In the genomic region with DNA sequence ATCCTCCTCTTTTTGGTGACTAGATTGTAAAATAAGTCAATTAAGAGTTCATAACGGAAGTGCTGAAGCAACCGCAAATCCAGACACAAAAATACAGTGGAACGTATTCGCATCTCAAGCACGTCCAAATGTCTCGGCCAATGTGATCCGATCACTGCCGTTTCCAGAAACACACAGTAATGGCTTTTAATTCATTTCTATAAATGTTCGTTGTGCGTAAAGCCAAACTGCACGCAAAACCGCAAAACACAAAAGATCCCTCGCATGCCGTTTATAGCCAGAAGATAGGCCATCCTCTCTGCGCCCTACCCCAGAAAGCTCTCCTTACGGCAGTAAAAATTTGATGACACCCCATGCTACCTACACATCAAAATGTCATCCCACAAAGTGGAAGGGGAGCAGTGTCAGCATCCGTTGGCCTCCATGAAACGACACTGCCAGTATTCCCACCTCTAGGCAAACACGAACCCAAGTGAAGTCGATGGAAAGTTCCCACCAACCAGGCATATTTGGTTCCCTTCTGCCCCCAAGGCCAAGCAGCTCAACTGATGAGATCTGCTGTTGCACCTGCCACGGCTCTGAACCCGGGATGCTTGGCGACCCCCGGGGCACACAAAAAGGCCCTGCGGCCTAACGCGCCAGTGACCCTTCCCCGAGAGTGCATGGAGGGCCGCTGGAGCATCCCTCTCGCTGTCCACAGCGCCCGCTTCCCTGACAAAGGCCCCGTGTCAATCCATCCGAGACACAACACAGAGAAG, we compare ENCODE assay signal across 8 cellular contexts. TPM values are rescaled to one million over a fixed set of nuclear protein-coding genes. Genes with fewer than 3 reads are reported as not detected.
DNase-seq lines count a peak whose midpoint lies in the region; ATAC-seq and TF ChIP-seq lines count a peak whose summit lies in the region.

No MANE protein-coding gene starts in this region.

- H3K9me3 ChIP-seq in neutrophil = no peaks in the 10 kb centered on the region

- ATAC-seq in SK-N-SH treated with all-trans-retinoic acid at 6 μM for 48 hours (peak; percentile 23), GM19395 (IDR thresholded peaks at IDR 0.05; ENCODE audit: unreplicated experiment) (no peak), GM18870 (IDR thresholded peaks at IDR 0.05; ENCODE audit: unreplicated experiment) (no peak)

- H3K4me3 ChIP-seq in fibroblast of mammary gland (ENCODE audit: control insufficient read depth, low read depth, low read length) (peak overlapping the region; percentile 75), neutrophil (ENCODE audit: low read depth in 1 of 2, low read length in 1 of 2) (peak overlapping the region; percentile 81 to 89)

- H3K4me3 Mint-ChIP-seq in activated naive CD4-positive, alpha-beta T cell treated with anti-CD3 and anti-CD28 coated beads, Interleukin-2, amount 10 ng/mL, durations not matched to agents 7 days and 5 days = peak overlapping the region; percentile 88

- DNase-seq in activated naive CD4-positive, alpha-beta T cell treated with anti-CD3 and anti-CD28 coated beads, Interleukin-2, amount 10 ng/mL, durations not matched to agents 7 days and 5 days = peak; percentile 25
- no peak for DNase-seq in activated naive CD4-positive, alpha-beta T cell treated with Interleukin-2 at 50 U/mL for 16 hours
- DNase-seq in fibroblast of mammary gland (ENCODE audit: low read depth) (no peak), occipital lobe (lab: John Stamatoyannopoulos, UW) (no peak)

- H3K27me3 ChIP-seq in neutrophil = no peaks in the 10 kb centered on the region

- peaks cover 17 to 22% of the 10 kb centered on the region in 2 experiments for H3K4me1 ChIP-seq in neutrophil (ENCODE audit: control insufficient read depth in 1 of 2, insufficient read depth in 1 of 2, low read depth in 1 of 2, low read length in 1 of 2)

- H3K36me3 ChIP-seq in neutrophil = no peaks in the 10 kb centered on the region

- peak overlapping the region; percentile 84 for H3K27ac ChIP-seq in neutrophil

- CTCF ChIA-PET in activated naive CD4-positive, alpha-beta T cell treated with anti-CD3 and anti-CD28 coated beads, Interleukin-2, amount 10 ng/mL, durations not matched to agents 7 days and 5 days (lab: Charles Lee) = interaction anchor here (1.6 kb wide), 1 partner anchor 183 kb away, joined by 6 read pairs; no protein-coding TSS in a partner anchor

- TF ChIP-seq CTCF in fibroblast of mammary gland (conservative IDR thresholded peaks at IDR 0.05; ENCODE audit: control insufficient read depth, insufficient read depth, low read depth, low read length) (no peak), neutrophil (IDR thresholded peaks at IDR 0.05) (no peak)

- H3K9me3 Mint-ChIP-seq in activated naive CD4-positive, alpha-beta T cell treated with anti-CD3 and anti-CD28 coated beads, Interleukin-2, amount 10 ng/mL, durations not matched to agents 7 days and 5 days = no peaks in the 10 kb centered on the region

- no peaks in the 10 kb centered on the region for H3K36me3 Mint-ChIP-seq in activated naive CD4-positive, alpha-beta T cell treated with anti-CD3 and anti-CD28 coated beads, Interleukin-2, amount 10 ng/mL, durations not matched to agents 7 days and 5 days

- H3K4me1 Mint-ChIP-seq in activated naive CD4-positive, alpha-beta T cell treated with anti-CD3 and anti-CD28 coated beads, Interleukin-2, amount 10 ng/mL, durations not matched to agents 7 days and 5 days = peaks cover 21% of the 10 kb centered on the region

- peak overlapping the region; percentile 83 for H3K27ac Mint-ChIP-seq in activated naive CD4-positive, alpha-beta T cell treated with anti-CD3 and anti-CD28 coated beads, Interleukin-2, amount 10 ng/mL, durations not matched to agents 7 days and 5 days

- no peaks in the 10 kb centered on the region for H3K27me3 Mint-ChIP-seq in activated naive CD4-positive, alpha-beta T cell treated with anti-CD3 and anti-CD28 coated beads, Interleukin-2, amount 10 ng/mL, durations not matched to agents 7 days and 5 days

TF ChIP-seq in SK-N-SH treated with all-trans-retinoic acid at 6 μM for 48 hours, 23 proteins besides CTCF, POLR2A, EP300 and RAD21:
- no peak for TF ChIP-seq SNAI2 (CRISPR knock-in tag; IDR thresholded peaks at IDR 0.05)

RNA-seq across cellular contexts. Expression of gene HECTD4, which starts 1.4 kb away (rescaled TPM):
- total RNA-seq in occipital lobe = 113 TPM

RNA-seq across cellular contexts. Expression of gene RPL6, which starts 28.6 kb away (rescaled TPM):
- total RNA-seq in occipital lobe = 870 TPM

RNA-seq across cellular contexts. Expression of gene PTPN11, which starts 37.9 kb away (rescaled TPM):
- 90.3 TPM for total RNA-seq in occipital lobe
